ENCODE assay signal across 21 cellular contexts in genomic region chr14:75896341-75896740, GRCh38.
"Had no signal": no experiment of that assay in that cellular context is flagged by ENCODE, and none has a peak within 500 bp of the region (broad histone marks: within the 10 kb centered on the region; RNA-seq: fewer than 3 reads in every experiment).

No MANE protein-coding gene starts in this region.

- H3K27me3 Mint-ChIP-seq: activated CD4-positive, alpha-beta T cell treated with anti-CD3 and anti-CD28 coated beads for 36 hours; activated naive CD8-positive, alpha-beta T cell treated with anti-CD3 and anti-CD28 coated beads for 36 hours; central memory CD8-positive, alpha-beta T cell; naive thymus-derived CD8-positive, alpha-beta T cell had no signal

- H3K9me3 Mint-ChIP-seq: activated naive CD8-positive, alpha-beta T cell treated with anti-CD3 and anti-CD28 coated beads for 36 hours; central memory CD8-positive, alpha-beta T cell; immature natural killer cell; naive thymus-derived CD8-positive, alpha-beta T cell; T-helper 2 cell treated with Interferon-gamma antibody and Interleukin-4, amounts not matched to agents 5 μg/mL and 100 μg/mL, for 36 hours; WTC11 had no signal

- ATAC-seq: activated CD4-positive, alpha-beta T cell treated with anti-CD3 and anti-CD28 coated beads for 36 hours; esophagus mucosa; naive thymus-derived CD8-positive, alpha-beta T cell; WTC11 had no signal

- DNase-seq: activated CD4-positive, alpha-beta T cell treated with anti-CD3 and anti-CD28 coated beads for 36 hours; activated CD4-positive, alpha-beta T cell treated with anti-CD3 and anti-CD28 coated beads, Interleukin-2, amount 50 U/mL, for 48 hours; activated naive CD4-positive, alpha-beta T cell; activated naive CD8-positive, alpha-beta T cell treated with anti-CD3 and anti-CD28 coated beads for 36 hours; amniotic stem cell; brain microvascular endothelial cell; cortex of kidney; effector CD4-positive, alpha-beta T cell; immature natural killer cell; mesendoderm; naive thymus-derived CD8-positive, alpha-beta T cell; spleen; stimulated activated naive CD4-positive, alpha-beta T cell had no signal

- FAIRE-seq: TTC549, urothelium cell line had no signal

- H3K27ac Mint-ChIP-seq: activated CD4-positive, alpha-beta T cell treated with anti-CD3 and anti-CD28 coated beads for 36 hours; activated naive CD8-positive, alpha-beta T cell treated with anti-CD3 and anti-CD28 coated beads for 36 hours; immature natural killer cell; T-helper 2 cell treated with Interferon-gamma antibody and Interleukin-4, amounts not matched to agents 5 μg/mL and 100 μg/mL, for 36 hours; WTC11 had no signal

- H3K36me3 ChIP-seq: brain microvascular endothelial cell, neutrophil, spleen had no signal

- H3K4me3 ChIP-seq: spleen had no signal

- H3K4me1 ChIP-seq: parathyroid adenoma, spleen had no signal

- H3K4me1 Mint-ChIP-seq: activated CD4-positive, alpha-beta T cell treated with anti-CD3 and anti-CD28 coated beads for 36 hours; central memory CD8-positive, alpha-beta T cell; immature natural killer cell; WTC11 had no signal

- H3K4me3 Mint-ChIP-seq: activated CD4-positive, alpha-beta T cell treated with anti-CD3 and anti-CD28 coated beads for 36 hours; activated naive CD8-positive, alpha-beta T cell treated with anti-CD3 and anti-CD28 coated beads for 36 hours; central memory CD8-positive, alpha-beta T cell; immature natural killer cell; naive thymus-derived CD8-positive, alpha-beta T cell; T-helper 2 cell treated with Interferon-gamma antibody and Interleukin-4, amounts not matched to agents 5 μg/mL and 100 μg/mL, for 36 hours; WTC11 had no signal

- H3K36me3 Mint-ChIP-seq: naive thymus-derived CD8-positive, alpha-beta T cell; WTC11 had no signal

- H3K9me3 ChIP-seq: neutrophil, spleen had no signal

- H3K27me3 ChIP-seq: brain microvascular endothelial cell, neutrophil, spleen had no signal
